ENCODE assay signal across 8 cellular contexts in genomic region chr11:95790123-95790932, GRCh38. TPM values are rescaled to one million over a fixed set of nuclear protein-coding genes. Genes with fewer than 3 reads are reported as not detected.
DNase-seq lines count a peak whose midpoint lies in the region; ATAC-seq, FAIRE-seq and TF ChIP-seq lines count a peak whose summit lies in the region.

Gene CEP57 (plus strand): TSS chr11:95790498. CDS start chr11:95790699, 201 bp downstream.

- H4K20me1 ChIP-seq in OCI-LY7 (ENCODE audit: insufficient read depth, low read length) (peaks cover 47% of the 10 kb centered on the region), endothelial cell of umbilical vein (replicated peaks; ENCODE audit: control insufficient read depth, extremely low read depth, insufficient read depth, low read length) (no peaks in the 10 kb centered on the region)

- intact Hi-C loops in OCI-LY7 (cut with micrococcal nuclease; ENCODE audit: unreplicated experiment) (loop anchor here (5.0 to 10.0 kb wide), 3 partner anchors 424 to 597 kb away; partner anchors contain the start of gene CCDC82), endothelial cell of umbilical vein (cut with micrococcal nuclease) (loop anchor here (1.0 to 2.0 kb wide), 4 partner anchors 134 to 817 kb away; partner anchors contain the start of genes CWC15, JRKL, KDM4D and MTMR2)

- H3K79me2 ChIP-seq in OCI-LY7 (ENCODE audit: insufficient read depth, low read depth, low read length) (peaks cover 76% of the 10 kb centered on the region), endothelial cell of umbilical vein (ENCODE audit: control insufficient read depth, insufficient read depth, low read length) (peaks cover 50% of the 10 kb centered on the region)

- peak within 1 kb of the TSS; percentile 88 for H3K9ac ChIP-seq in endothelial cell of umbilical vein (replicated peaks; ENCODE audit: extremely low read depth, insufficient read depth, low read length)

- no peaks in the 10 kb centered on the region for H3K9me1 ChIP-seq in endothelial cell of umbilical vein (replicated peaks; ENCODE audit: control insufficient read depth, extremely low read depth, insufficient read depth, low read length)

- H3K9me3 ChIP-seq in OCI-LY7 (ENCODE audit: low read length): no peaks in the 10 kb centered on the region
- H3K9me3 ChIP-seq in endothelial cell of umbilical vein (replicated peaks; ENCODE audit: control insufficient read depth, insufficient read depth, low read length): no peaks in the 10 kb centered on the region

- BruUV-seq in OCI-LY7 (replicated peaks; lab: Mats Ljungman, UMichigan) (no TSS peak), endothelial cell of umbilical vein (replicated peaks; lab: Mats Ljungman, UMichigan) (TSS peak; percentile 53)

- peak; percentile 79 for TF ChIP-seq POLR2A in endothelial cell of umbilical vein (IDR thresholded peaks at IDR 0.05; ENCODE audit: low read depth, low read length)

- H3K4me3 ChIP-seq in OCI-LY7 (ENCODE audit: low read depth, low read length, poor library complexity, severe bottlenecking) (peak within 1 kb of the TSS; percentile 83), endothelial cell of umbilical vein (replicated peaks in 1 of 3; ENCODE audit: insufficient read depth in 1 of 3, low read depth in 1 of 3, low read length in 3 of 3) (peak within 1 kb of the TSS; percentile 75 to 85 (median 84))

- DNase-seq in D341Med (ENCODE audit: low spot score) (peak; percentile 87), HuH-7.5 (ENCODE audit: low spot score) (peak; percentile 57), OCI-LY7 (ENCODE audit: low spot score) (peak; percentile 98), activated T-cell treated with anti-CD3 and anti-CD28 coated beads for 1 hour (ENCODE audit: low read depth) (peak; percentile 87), endothelial cell of umbilical vein (ENCODE audit: low read depth, low spot score) (peak; percentile 97), midbrain (lab: John Stamatoyannopoulos, UW) (peak; percentile 95)
- DNase-seq in stimulated activated CD8-positive, alpha-beta memory T cell treated with anti-CD3 and anti-CD28 coated beads, Interleukin-2, amount 100 ng/mL, for 1 hour (ENCODE audit: low read depth in 2 of 2): peak; percentile 84 to 88

- dilution Hi-C loops in endothelial cell of umbilical vein (cut with MboI; ENCODE audit: extremely low pct_ligation_motif_present, low sequenced_read_pairs): no loop called here

- H3K27me3 ChIP-seq in endothelial cell of umbilical vein (ENCODE audit: control insufficient read depth in 2 of 2, insufficient read depth in 2 of 2, low read length in 2 of 2): no peaks in the 10 kb centered on the region

- CTCF ChIA-PET in OCI-LY7 (lab: Charles Lee; ENCODE audit: unreplicated experiment) (interaction anchor here (0.7 kb wide), 1 partner anchor 699 kb away, joined by 3 read pairs; no protein-coding TSS in a partner anchor), endothelial cell of umbilical vein (lab: Charles Lee) (interaction anchor here (0.8 to 7.1 kb wide), 13 partner anchors 9 to 641 kb away, joined by 3 to 40 read pairs (median 4); partner anchors contain the start of genes CCDC82, JRKL and MAML2)

- ATAC-seq in GM21526 (IDR thresholded peaks at IDR 0.05; ENCODE audit: low FRiP score, unreplicated experiment): peak; percentile 61

- TF ChIP-seq CTCF in OCI-LY7 (conservative IDR thresholded peaks at IDR 0.05; ENCODE audit: low read length) (no peak), endothelial cell of umbilical vein (IDR thresholded peaks at IDR 0.05; ENCODE audit: extremely low read depth in 1 of 2, insufficient read depth in 1 of 2, low read depth in 1 of 2, low read length in 2 of 2) (no peak)

- H3K4me1 ChIP-seq in OCI-LY7 (ENCODE audit: insufficient read depth, low read length, poor library complexity, severe bottlenecking) (peaks cover 28% of the 10 kb centered on the region), endothelial cell of umbilical vein (ENCODE audit: control insufficient read depth, extremely low read depth, insufficient read depth, low read length) (peaks cover 21% of the 10 kb centered on the region)

- peak within 1 kb of the TSS; percentile 94 for H3K27ac ChIP-seq in OCI-LY7 (ENCODE audit: low read depth, low read length, poor library complexity, severe bottlenecking)
- peak within 1 kb of the TSS; percentile 90 for H3K27ac ChIP-seq in endothelial cell of umbilical vein (ENCODE audit: insufficient read depth, low read depth, low read length)

- H2AFZ ChIP-seq in OCI-LY7 (ENCODE audit: low read length): peak within 1 kb of the TSS; percentile 42
- H2AFZ ChIP-seq in endothelial cell of umbilical vein (ENCODE audit: low read depth, low read length): peak within 1 kb of the TSS; percentile 88

- POLR2A ChIA-PET in OCI-LY7 (lab: Charles Lee): interaction anchor here (0.5 to 4.1 kb wide), 14 partner anchors 11 to 815 kb away, joined by 3 to 30 read pairs (median 3); partner anchors contain the start of genes CCDC82, MAML2 and SRSF8
- POLR2A ChIA-PET in endothelial cell of umbilical vein (lab: Charles Lee): interaction anchor here (1.3 kb wide), 1 partner anchor 9 kb away, joined by 3 read pairs; no protein-coding TSS in a partner anchor

- peak; percentile 82 for FAIRE-seq in endothelial cell of umbilical vein (lab: Jason Lieb, UNC)

- peaks cover 29% of the 10 kb centered on the region for H3K36me3 ChIP-seq in OCI-LY7 (ENCODE audit: insufficient read depth, low read length)
- H3K36me3 ChIP-seq in endothelial cell of umbilical vein (ENCODE audit: control insufficient read depth in 2 of 2, extremely low read depth in 1 of 2, insufficient read depth in 2 of 2, low read length in 2 of 2): peaks cover 4 to 7% of the 10 kb centered on the region in 2 experiments

- peak within 1 kb of the TSS; percentile 92 for H3K4me2 ChIP-seq in OCI-LY7 (ENCODE audit: low read length)
- peak within 1 kb of the TSS; percentile 90 for H3K4me2 ChIP-seq in endothelial cell of umbilical vein (ENCODE audit: insufficient read depth, low read length)

- H3K9me2 ChIP-seq in OCI-LY7 (ENCODE audit: insufficient read depth, low read length): no peaks in the 10 kb centered on the region

TF ChIP-seq in endothelial cell of umbilical vein, 7 proteins besides CTCF, POLR2A, EP300 and RAD21:
- TF ChIP-seq JUN (IDR thresholded peaks at IDR 0.05; ENCODE audit: borderline replicate concordance, insufficient read depth, insufficient read length, low read depth) (peak; percentile 35), FOS (IDR thresholded peaks at IDR 0.05; ENCODE audit: borderline replicate concordance, insufficient read depth, low read length) (no peak), MAX (IDR thresholded peaks at IDR 0.05; ENCODE audit: insufficient read depth, insufficient read length) (no peak), POLR2AphosphoS5 (IDR thresholded peaks at IDR 0.05; ENCODE audit: insufficient read depth, low read depth, low read length) (peak; percentile 5), EZH2 (IDR thresholded peaks at IDR 0.05; ENCODE audit: borderline replicate concordance, low read depth, low read length, severe bottlenecking) (no peak)

RNA-seq across cellular contexts. Expression of gene CEP57, which starts in this region (rescaled TPM):
- 53.5 and 57.7 TPM in 2 replicates for total RNA-seq in OCI-LY7 (2014; rRNA removed; shearing (Covaris generic))
- 67.4 and 75.9 TPM in 2 replicates for total RNA-seq in OCI-LY7 (2022)
- total RNA-seq in endothelial cell of umbilical vein: 35.2 and 38.5 TPM in 2 replicates
- 11.5 and 16.0 TPM in 2 replicates for polyA plus RNA-seq in endothelial cell of umbilical vein
- 17.0 and 17.4 TPM in 2 replicates for polyA plus RNA-seq in endothelial cell of umbilical vein (2011; cell fraction: cytosol; rRNA removed)
- polyA plus RNA-seq in endothelial cell of umbilical vein (2011; cell fraction: nucleus; rRNA removed): 32.8 and 45.3 TPM in 2 replicates
- polyA plus RNA-seq in endothelial cell of umbilical vein (2012): 28.3 and 28.9 TPM in 2 replicates
- polyA minus RNA-seq in endothelial cell of umbilical vein: 16.4 and 16.7 TPM in 2 replicates
- polyA minus RNA-seq in endothelial cell of umbilical vein (2011; cell fraction: cytosol; rRNA and poly(A)+ RNA removed): 32.6 TPM
- polyA minus RNA-seq in endothelial cell of umbilical vein (2011; cell fraction: nucleus; rRNA and poly(A)+ RNA removed): 23.8 and 28.1 TPM in 2 replicates

Comparison
In these comparisons a context has a peak if more than half of its experiments do, and no peak if none do; other contexts are left out.
1. Peak in every context shown above with its lines: DNase-seq, ATAC-seq, H3K4me3 ChIP-seq and H3K27ac ChIP-seq.